In the genomic region with DNA sequence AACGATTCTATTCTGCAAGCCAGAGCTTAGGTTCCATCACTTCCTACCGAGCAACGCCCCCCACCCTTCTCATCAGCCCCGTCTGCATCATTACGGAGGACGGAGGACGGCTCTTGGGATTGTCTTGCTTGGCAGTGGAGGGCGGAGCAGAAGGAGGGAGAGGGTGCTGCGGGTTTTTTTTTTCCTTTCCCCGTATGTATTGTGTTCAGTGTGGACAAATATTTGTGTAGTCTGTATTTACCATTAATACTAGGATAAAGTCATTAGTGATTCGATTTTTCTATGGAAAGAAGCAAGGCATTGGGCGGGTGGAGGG, we compare ENCODE assay signal across 8 cellular contexts.
A peak's percentile ranks its signal among the peaks of the same experiment; 100 is the strongest.
DNase-seq lines count a peak whose midpoint lies in the region; ATAC-seq and TF ChIP-seq lines count a peak whose summit lies in the region.

No MANE protein-coding gene starts in this region.

- H3K27me3 ChIP-seq in BE2C, result no peaks in the 10 kb centered on the region

- H3K4me3 ChIP-seq in BE2C (ENCODE audit: low read depth, low read length), result no peak overlapping the region

- no peaks in the 10 kb centered on the region for H3K36me3 ChIP-seq in BE2C

- peak; percentile 18 for ATAC-seq in GM19023 (IDR thresholded peaks at IDR 0.05; ENCODE audit: unreplicated experiment)
- ATAC-seq in HG03432 (IDR thresholded peaks at IDR 0.05; ENCODE audit: unreplicated experiment), result peak; percentile 13

- no peak for TF ChIP-seq CTCF in BE2C (IDR thresholded peaks at IDR 0.05; ENCODE audit: low read depth, low read length)

- H3K9me3 ChIP-seq in BE2C, result no peaks in the 10 kb centered on the region

- DNase-seq in dermis blood vessel endothelial cell, result peak; percentile 59
- peak; percentile 73 for DNase-seq in retina
- DNase-seq in Kasumi-1 (lab: John Stamatoyannopoulos, UW), result no peak
- no peak for DNase-seq in SW480 (ENCODE audit: low spot score)
- DNase-seq in A172 (ENCODE audit: low spot score), result no peak
- DNase-seq in BE2C, result no peak

- H3K4me1 ChIP-seq in BE2C, result no peaks in the 10 kb centered on the region; the same call in 1 of the 2 replicates

Comparison
In these comparisons a context has a peak if more than half of its experiments do, and no peak if none do; other contexts are left out.
1. DNase-seq: peak in dermis blood vessel endothelial cell (single experiment) and retina (single experiment); none in Kasumi-1 (0 of 2), SW480 (single experiment), A172 (single experiment) and BE2C (single experiment).